9 cellular contexts compared by ENCODE assay signal in genomic region chr18:48941672-48942071, GRCh38. TPM values are rescaled to one million over a fixed set of nuclear protein-coding genes. Genes with fewer than 3 reads are reported as not detected.
A peak's percentile ranks its signal among the peaks of the same experiment; 100 is the strongest.
DNase-seq lines count a peak whose midpoint lies in the region; ATAC-seq and TF ChIP-seq lines count a peak whose summit lies in the region.
"Had no signal": no experiment of that assay in that cellular context is flagged by ENCODE, and none has a peak within 500 bp of the region (broad histone marks: within the 10 kb centered on the region; RNA-seq: fewer than 3 reads in every experiment).

No MANE protein-coding gene starts in this region.

- peak overlapping the region; percentile 91 for H3K27ac Mint-ChIP-seq in activated CD4-positive, alpha-beta T cell treated with anti-CD3 and anti-CD28 coated beads, Interleukin-2, amount 10 ng/mL, durations not matched to agents 24 days and 14 days

- H3K36me3 ChIP-seq in adrenal gland (replicated peaks in 1 of 2), result peaks cover 0 to 10% of the 10 kb centered on the region in 2 donors
- peaks cover 2 to 62% of the 10 kb centered on the region in 2 donors for H3K36me3 ChIP-seq in left lung
- H3K36me3 ChIP-seq in suprapubic skin, result peaks cover 6% of the 10 kb centered on the region

- peaks cover 70% of the 10 kb centered on the region for H3K36me3 Mint-ChIP-seq in activated CD4-positive, alpha-beta T cell treated with anti-CD3 and anti-CD28 coated beads, Interleukin-2, amount 10 ng/mL, durations not matched to agents 24 days and 14 days (ENCODE audit: low read depth)

- H3K27ac ChIP-seq in adrenal gland (peak overlapping the region in 3 of 5 donors; percentile 16 to 99 (median 84)), left lung (peak overlapping the region; percentile 72 to 97), suprapubic skin (peak overlapping the region; percentile 18)

- no peak for TF ChIP-seq CTCF in adrenal gland (IDR thresholded peaks at IDR 0.05)
- TF ChIP-seq CTCF in left lung (IDR thresholded peaks at IDR 0.05), result no peak
- TF ChIP-seq CTCF in suprapubic skin (IDR thresholded peaks at IDR 0.05), result no peak
- no peak for TF ChIP-seq CTCF in GM10266 (IDR thresholded peaks at IDR 0.05; ENCODE audit: control insufficient read depth, insufficient read depth, low read depth, missing control alignments)

- no peak for TF ChIP-seq EP300 in suprapubic skin (IDR thresholded peaks at IDR 0.05)

- H3K27me3 ChIP-seq in adrenal gland, result no peaks in the 10 kb centered on the region
- no peaks in the 10 kb centered on the region for H3K27me3 ChIP-seq in left lung
- H3K27me3 ChIP-seq in suprapubic skin, result no peaks in the 10 kb centered on the region

- H3K4me1 ChIP-seq in adrenal gland (replicated peaks in 1 of 2), result peaks cover 69 to 96% of the 10 kb centered on the region in 2 donors
- H3K4me1 ChIP-seq in left lung, result peaks cover 88 to 99% of the 10 kb centered on the region in 2 donors
- H3K4me1 ChIP-seq in suprapubic skin, result peaks cover 98% of the 10 kb centered on the region

- H3K9me3 ChIP-seq in adrenal gland (replicated peaks in 1 of 3) (no peaks in the 10 kb centered on the region), left lung (no peaks in the 10 kb centered on the region), suprapubic skin (no peaks in the 10 kb centered on the region)

- no peak for TF ChIP-seq POLR2A in adrenal gland (IDR thresholded peaks at IDR 0.05)
- TF ChIP-seq POLR2A in suprapubic skin (IDR thresholded peaks at IDR 0.05), result no peak

- no peak for DNase-seq in activated CD4-positive, alpha-beta T cell treated with anti-CD3 and anti-CD28 coated beads, Interleukin-2, amount 10 ng/mL, durations not matched to agents 24 days and 14 days
- no peak for DNase-seq in activated CD4-positive, alpha-beta T cell treated with anti-CD3 and anti-CD28 coated beads, Interleukin-2, amount 50 U/mL, for 4 hours
- DNase-seq in adrenal gland (no peak), left lung (no peak), suprapubic skin (ENCODE audit: low spot score in 2 of 2) (no peak), GM10266 (ENCODE audit: extremely low spot score) (no peak), AG20443 (ENCODE audit: low spot score) (no peak)
- DNase-seq: activated CD4-positive, alpha-beta T cell treated with anti-CD3 and anti-CD28 coated beads, Interleukin-2, amount 50 U/mL, for 48 hours had no signal

- 62 to 84% (median 79%) methylated on average over 6 to 7 of the region's 7 CpGs for WGBS in adrenal gland, 4 donors
- 75% methylated on average over 7 of the region's 7 CpGs for WGBS in suprapubic skin

- H3K4me3 ChIP-seq in adrenal gland, result no peak overlapping the region
- peak overlapping the region in 1 of 2 donors; percentile 21 for H3K4me3 ChIP-seq in left lung
- H3K4me3 ChIP-seq in suprapubic skin, result no peak overlapping the region

- ATAC-seq in left lung (no peak), HG03442 (IDR thresholded peaks at IDR 0.05; ENCODE audit: unreplicated experiment) (no peak)

- intact Hi-C loops in activated CD4-positive, alpha-beta T cell treated with anti-CD3 and anti-CD28 coated beads, Interleukin-2, amount 10 ng/mL, durations not matched to agents 24 days and 14 days (cut with micrococcal nuclease), result loop anchor here (1.0 to 10.0 kb wide), 3 partner anchors 8 to 543 kb away; partner anchors contain the start of gene C18orf32
- intact Hi-C loops in adrenal gland (cut with DNase I), result loop anchor here (10.0 kb wide), 4 partner anchors 107 to 267 kb away; no protein-coding TSS in a partner anchor
- intact Hi-C loops in left lung (cut with DNase I), result loop anchor here in 1 of 2 donors (10.0 kb wide), 2 partner anchors 157 to 257 kb away; no protein-coding TSS in a partner anchor

- no peaks in the 10 kb centered on the region for H3K9me3 Mint-ChIP-seq in activated CD4-positive, alpha-beta T cell treated with anti-CD3 and anti-CD28 coated beads, Interleukin-2, amount 10 ng/mL, durations not matched to agents 24 days and 14 days

- H3K4me3 Mint-ChIP-seq in activated CD4-positive, alpha-beta T cell treated with anti-CD3 and anti-CD28 coated beads, Interleukin-2, amount 10 ng/mL, durations not matched to agents 24 days and 14 days, result peak overlapping the region; percentile 82

- peaks cover 88% of the 10 kb centered on the region for H3K4me1 Mint-ChIP-seq in activated CD4-positive, alpha-beta T cell treated with anti-CD3 and anti-CD28 coated beads, Interleukin-2, amount 10 ng/mL, durations not matched to agents 24 days and 14 days

- no peaks in the 10 kb centered on the region for H3K27me3 Mint-ChIP-seq in activated CD4-positive, alpha-beta T cell treated with anti-CD3 and anti-CD28 coated beads, Interleukin-2, amount 10 ng/mL, durations not matched to agents 24 days and 14 days

RNA-seq across cellular contexts. Expression of gene SMAD7, which starts 9.1 kb away (rescaled TPM):
- total RNA-seq in activated CD4-positive, alpha-beta T cell treated with anti-CD3 and anti-CD28 coated beads, Interleukin-2, amount 10 ng/mL, durations not matched to agents 24 days and 14 days, result 21.8 and 22.4 TPM in 2 replicates
- total RNA-seq in adrenal gland (10 to 100 TPM; 14.5 to 68.3 (median 25.5) TPM), left lung (10 to 100 TPM; 43.3 to 46.3 TPM), suprapubic skin (10 to 100 TPM; 19.7 to 41.6 (median 27.8) TPM)
- 10 to 100 TPM in 1 of 3 donors, 1 to 10 TPM in 2; 6.1 to 12.6 (median 8.2) TPM for polyA plus RNA-seq in adrenal gland

Comparison
In these comparisons a context has a peak if more than half of its experiments do, and no peak if none do; other contexts are left out.
1. H3K27ac ChIP-seq: peak in every context shown above with its lines; median percentile 84 in left lung; 84 in adrenal gland; 18 in suprapubic skin.